In genomic region chr20:25863536-25864325, GRCh38 we compare ENCODE assay signal across 8 cellular contexts.
DNase-seq lines count a peak whose midpoint lies in the region; ATAC-seq and TF ChIP-seq lines count a peak whose summit lies in the region.

No MANE protein-coding gene starts in this region.

- peaks cover 81% of the 10 kb centered on the region for H3K27me3 ChIP-seq in kidney epithelial cell (ENCODE audit: control insufficient read depth, insufficient read depth, low read length)
- no peaks in the 10 kb centered on the region for H3K27me3 ChIP-seq in thyroid gland

- no peak for ATAC-seq in activated T-cell treated with anti-CD3 and anti-CD28 coated beads, Interleukin-2, amount 50 U/mL, for 4 hours
- ATAC-seq in activated CD8-positive, alpha-beta T cell treated with anti-CD3 and anti-CD28 coated beads, Interleukin-2, amount 10 ng/mL, durations not matched to agents 7 days and 5 days: no peak

- H3K27ac ChIP-seq in thyroid gland: no peak overlapping the region

- no peak for TF ChIP-seq POLR2A in thyroid gland (IDR thresholded peaks at IDR 0.05)

- H3K4me1 ChIP-seq in thyroid gland: peaks cover 22 to 60% of the 10 kb centered on the region in 2 donors

- peaks cover 56% of the 10 kb centered on the region for H3K4me1 Mint-ChIP-seq in activated T-cell treated with anti-CD3 and anti-CD28 coated beads, Interleukin-2, amount 50 U/mL, for 4 hours (ENCODE audit: low read depth)
- peaks cover 61% of the 10 kb centered on the region for H3K4me1 Mint-ChIP-seq in activated CD8-positive, alpha-beta T cell treated with anti-CD3 and anti-CD28 coated beads, Interleukin-2, amount 10 ng/mL, durations not matched to agents 7 days and 5 days (ENCODE audit: low read depth)

- H3K36me3 Mint-ChIP-seq in activated T-cell treated with anti-CD3 and anti-CD28 coated beads, Interleukin-2, amount 50 U/mL, for 4 hours (ENCODE audit: insufficient read depth): no peaks in the 10 kb centered on the region
- no peaks in the 10 kb centered on the region for H3K36me3 Mint-ChIP-seq in activated CD8-positive, alpha-beta T cell treated with anti-CD3 and anti-CD28 coated beads, Interleukin-2, amount 10 ng/mL, durations not matched to agents 7 days and 5 days (ENCODE audit: low read depth)

- H3K9me3 Mint-ChIP-seq in activated T-cell treated with anti-CD3 and anti-CD28 coated beads, Interleukin-2, amount 50 U/mL, for 4 hours: no peaks in the 10 kb centered on the region
- H3K9me3 Mint-ChIP-seq in activated CD8-positive, alpha-beta T cell treated with anti-CD3 and anti-CD28 coated beads, Interleukin-2, amount 10 ng/mL, durations not matched to agents 7 days and 5 days (ENCODE audit: insufficient read depth): no peaks in the 10 kb centered on the region

- peak overlapping the region; percentile 77 for H3K4me3 Mint-ChIP-seq in activated T-cell treated with anti-CD3 and anti-CD28 coated beads, Interleukin-2, amount 50 U/mL, for 4 hours
- H3K4me3 Mint-ChIP-seq in activated CD8-positive, alpha-beta T cell treated with anti-CD3 and anti-CD28 coated beads, Interleukin-2, amount 10 ng/mL, durations not matched to agents 7 days and 5 days: peak overlapping the region; percentile 58

- intact Hi-C loops in thyroid gland (cut with DNase I): no loop called here

- peak overlapping the region; percentile 29 for H3K4me3 ChIP-seq in kidney epithelial cell (ENCODE audit: low read depth, low read length)
- H3K4me3 ChIP-seq in thyroid gland (replicated peaks in 1 of 3): peak overlapping the region in 2 of 3 donors; percentile 4 to 43

- CTCF ChIA-PET in activated CD8-positive, alpha-beta T cell treated with anti-CD3 and anti-CD28 coated beads, Interleukin-2, amount 10 ng/mL, durations not matched to agents 7 days and 5 days (lab: Charles Lee): no interaction called here

- H3K36me3 ChIP-seq in kidney epithelial cell (ENCODE audit: control insufficient read depth, insufficient read depth, low read length) (no peaks in the 10 kb centered on the region), thyroid gland (no peaks in the 10 kb centered on the region)

- POLR2A ChIA-PET in activated CD8-positive, alpha-beta T cell treated with anti-CD3 and anti-CD28 coated beads, Interleukin-2, amount 10 ng/mL, durations not matched to agents 7 days and 5 days (lab: Charles Lee): no interaction called here

- DNase-seq in activated T-cell treated with anti-CD3 and anti-CD28 coated beads, Interleukin-2, amount 50 U/mL, for 4 hours: no peak
- no peak for DNase-seq in activated T-cell treated with anti-CD3 and anti-CD28 coated beads, Interleukin-2, amount 50 U/mL, for 1 hour
- no peak for DNase-seq in activated CD8-positive, alpha-beta T cell treated with anti-CD3 and anti-CD28 coated beads, Interleukin-2, amount 10 ng/mL, durations not matched to agents 7 days and 5 days
- DNase-seq in kidney epithelial cell (ENCODE audit: low read depth): no peak
- peak in 1 of 2 donors; percentile 32 for DNase-seq in thyroid gland
- DNase-seq in NCI-H345 treated with DMSO at 0.1 percent for 48 hours (lab: John Stamatoyannopoulos, UW; ENCODE audit: unreplicated experiment): no peak
- no peak for DNase-seq in NCI-H187 treated with DMSO at 0.1 percent for 48 hours (lab: John Stamatoyannopoulos, UW)
- DNase-seq in NCI-H510A (lab: John Stamatoyannopoulos, UW): no peak

- no peak overlapping the region for H3K27ac Mint-ChIP-seq in activated CD8-positive, alpha-beta T cell treated with anti-CD3 and anti-CD28 coated beads, Interleukin-2, amount 10 ng/mL, durations not matched to agents 7 days and 5 days

- no peaks in the 10 kb centered on the region for H3K9me3 ChIP-seq in thyroid gland

- H3K27me3 Mint-ChIP-seq in activated T-cell treated with anti-CD3 and anti-CD28 coated beads, Interleukin-2, amount 50 U/mL, for 4 hours (ENCODE audit: low read depth): peaks cover 78% of the 10 kb centered on the region
- H3K27me3 Mint-ChIP-seq in activated CD8-positive, alpha-beta T cell treated with anti-CD3 and anti-CD28 coated beads, Interleukin-2, amount 10 ng/mL, durations not matched to agents 7 days and 5 days (ENCODE audit: low read depth): peaks cover 73% of the 10 kb centered on the region

- 41% methylated on average over 18 to 19 of the region's 21 CpGs for WGBS in thyroid gland, 2 donors

- no peak for TF ChIP-seq CTCF in kidney epithelial cell (IDR thresholded peaks at IDR 0.05; ENCODE audit: insufficient read depth, low read length, poor library complexity, severe bottlenecking)
- peak in 1 of 6 experiments; percentile 0 for TF ChIP-seq CTCF in thyroid gland (IDR thresholded peaks at IDR 0.05)
